ENCODE assay signal across 8 cellular contexts in the genomic region with DNA sequence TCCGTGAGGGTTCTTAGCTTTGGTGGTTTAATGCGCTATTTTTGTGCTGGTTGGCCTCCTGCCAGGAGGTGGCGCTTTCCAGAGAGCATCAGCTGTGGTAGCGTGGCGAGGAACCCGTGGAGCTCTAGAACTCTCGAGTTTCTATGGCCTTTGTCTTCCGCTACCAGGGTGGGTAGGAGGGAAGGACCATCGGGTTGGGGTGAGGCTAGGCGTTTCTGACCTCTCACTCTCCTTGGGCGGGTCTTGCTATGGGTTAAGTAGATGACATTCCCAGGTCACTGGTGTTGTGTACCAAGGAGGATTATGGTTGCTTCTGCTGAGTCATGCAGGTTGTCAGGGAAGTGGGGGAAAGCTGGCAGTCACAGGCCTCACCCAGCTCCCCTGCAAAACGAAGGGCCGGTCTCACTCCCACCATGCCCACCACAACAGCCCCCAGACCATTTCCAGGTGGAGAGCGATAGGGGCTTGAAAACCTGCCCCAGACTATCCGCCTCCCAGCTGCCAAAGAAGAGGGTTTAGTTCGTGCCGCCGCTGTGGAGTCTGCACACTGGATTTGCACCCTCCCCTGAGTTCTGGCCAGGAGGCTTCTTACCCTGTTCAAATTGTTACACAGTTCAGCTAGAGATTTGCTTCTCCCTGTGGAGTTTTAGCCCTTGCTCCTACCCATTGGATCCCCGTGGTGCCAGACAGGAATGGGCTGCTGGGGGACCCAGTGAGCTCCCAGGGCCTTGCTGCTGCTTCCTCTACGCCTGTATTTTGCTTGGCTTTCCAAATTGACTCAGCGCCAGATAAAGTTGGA. TPM values are rescaled to one million over a fixed set of nuclear protein-coding genes. Genes with fewer than 3 reads are reported as not detected.
DNase-seq lines count a peak whose midpoint lies in the region; ATAC-seq and TF ChIP-seq lines count a peak whose summit lies in the region.

No MANE protein-coding gene starts in this region.

- peak overlapping the region; percentile 69 for H3K27ac Mint-ChIP-seq in WTC11

- ATAC-seq in WTC11 (peak; percentile 98), GM21723 (IDR thresholded peaks at IDR 0.05; ENCODE audit: unreplicated experiment) (no peak)

- TF ChIP-seq CTCF in HEK293 (tag by site-specific recombination; IDR thresholded peaks at IDR 0.05): 0 out of 2 replicates have a peak, but pooled peaks have one; percentile 10
- no peak; the same call in 1 of the 2 replicates for TF ChIP-seq CTCF in WTC11 (IDR thresholded peaks at IDR 0.05)
- no peak for TF ChIP-seq CTCF in fibroblast of the aortic adventitia (IDR thresholded peaks at IDR 0.05; ENCODE audit: insufficient read depth, low read length)
- no peak for TF ChIP-seq CTCF in dorsolateral prefrontal cortex (IDR thresholded peaks at IDR 0.05 in 54 of 56, conservative IDR thresholded peaks at IDR 0.05 in 2 of 56; ENCODE audit: low read depth in 1 of 56, partially characterized antibody in 56 of 56)

- H3K27ac ChIP-seq in HEK293 (ENCODE audit: extremely low read depth, low read depth, low read length): no peak overlapping the region
- H3K27ac ChIP-seq in dorsolateral prefrontal cortex: no peak overlapping the region

- peaks cover 8% of the 10 kb centered on the region for H3K4me1 Mint-ChIP-seq in WTC11

- POLR2A ChIA-PET in HEK293 (lab: Yijun Ruan, JAX): no interaction called here
- POLR2A ChIA-PET in WTC11 (lab: Charles Lee): interaction anchor here (0.6 kb wide), 1 partner anchor 12 kb away, joined by 12 read pairs; no protein-coding TSS in a partner anchor

- H3K27me3 ChIP-seq in dorsolateral prefrontal cortex: no peaks in the 10 kb centered on the region

- CTCF ChIA-PET in HEK293 (lab: Yijun Ruan, JAX) (interaction anchor here (0.6 to 1.7 kb wide), 6 partner anchors 11 to 122 kb away, joined by 3 to 5 read pairs (median 4); no protein-coding TSS in a partner anchor), WTC11 (lab: Charles Lee) (interaction anchor here (0.5 to 5.0 kb wide), 26 partner anchors 10 to 777 kb away, joined by 3 to 46 read pairs (median 4); a partner anchor contains a TSS)

- H3K4me3 Mint-ChIP-seq in WTC11: peak overlapping the region; percentile 51

- no peak overlapping the region for H3K4me3 ChIP-seq in HEK293 (ENCODE audit: low read depth, low read length)
- no peak overlapping the region for H3K4me3 ChIP-seq in fibroblast of the aortic adventitia (ENCODE audit: low read depth, low read length)
- H3K4me3 ChIP-seq in dorsolateral prefrontal cortex: no peak overlapping the region

- peaks cover 7 to 9% of the 10 kb centered on the region in 2 experiments; a peak in 2 of 3 replicates for H3K36me3 ChIP-seq in HEK293 (ENCODE audit: control insufficient read depth in 2 of 2, insufficient read depth in 1 of 2, low read length in 2 of 2)

- DNase-seq in WTC11 (ENCODE audit: low spot score): peak; percentile 77
- DNase-seq in fibroblast of the aortic adventitia (ENCODE audit: low read depth): peak; percentile 51
- peak; percentile 26 to 45 for DNase-seq in stimulated activated CD4-positive, alpha-beta T cell treated with anti-CD3 and anti-CD28 coated beads, Interleukin-2, amount 100 ng/mL, for 24 hours
- no peak for DNase-seq in dorsolateral prefrontal cortex
- DNase-seq in AML-193 (lab: John Stamatoyannopoulos, UW): no peak
- DNase-seq in NCI-H1092 treated with DMSO at 0.1 percent for 48 hours (lab: John Stamatoyannopoulos, UW): no peak

- H3K27me3 Mint-ChIP-seq in WTC11 (ENCODE audit: low read depth): no peaks in the 10 kb centered on the region

- intact Hi-C loops in dorsolateral prefrontal cortex (cut with DNase I): no loop called here

- H3K9me3 Mint-ChIP-seq in WTC11: no peaks in the 10 kb centered on the region

- no peaks in the 10 kb centered on the region for H3K9me3 ChIP-seq in HEK293 (ENCODE audit: control insufficient read depth, insufficient read depth, low read depth, low read length)

- H3K36me3 Mint-ChIP-seq in WTC11: peaks cover 25% of the 10 kb centered on the region

- H3K4me1 ChIP-seq in HEK293 (ENCODE audit: control insufficient read depth, insufficient read depth, low read length): no peaks in the 10 kb centered on the region

TF ChIP-seq in HEK293, 187 proteins besides CTCF, POLR2A, EP300 and RAD21 (continues in another document):
- no peak for TF ChIP-seq ZNF19 (tag by site-specific recombination; IDR thresholded peaks at IDR 0.05; ENCODE audit: low read depth)
- TF ChIP-seq ZNF274 (IDR thresholded peaks at IDR 0.05; ENCODE audit: low read length): no peak
- no peak for TF ChIP-seq ZNF274 (tag by site-specific recombination; IDR thresholded peaks at IDR 0.05; ENCODE audit: borderline replicate concordance)
- TF ChIP-seq, protein P1, sequence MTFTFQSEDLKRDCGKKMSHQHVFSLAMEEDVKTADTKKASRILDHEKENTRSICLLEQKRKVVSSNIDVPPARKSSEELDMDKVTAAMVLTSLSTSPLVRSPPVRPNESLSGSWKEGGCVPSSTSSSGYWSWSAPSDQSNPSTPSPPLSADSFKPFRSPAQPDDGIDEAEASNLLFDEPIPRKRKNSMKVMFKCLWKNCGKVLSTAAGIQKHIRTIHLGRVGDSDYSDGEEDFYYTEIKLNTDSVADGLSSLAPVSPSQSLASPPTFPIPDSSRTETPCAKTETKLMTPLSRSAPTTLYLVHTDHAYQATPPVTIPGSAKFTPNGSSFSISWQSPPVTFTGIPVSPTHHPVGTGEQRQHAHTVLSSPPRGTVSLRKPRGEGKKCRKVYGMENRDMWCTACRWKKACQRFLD (tag by site-specific recombination; IDR thresholded peaks at IDR 0.05): no peak
- no peak for TF ChIP-seq ZNF16 (tag by site-specific recombination; IDR thresholded peaks at IDR 0.05; ENCODE audit: low read depth)
- no peak for TF ChIP-seq KLF16 (tag by site-specific recombination; IDR thresholded peaks at IDR 0.05)
- no peak for TF ChIP-seq ZNF324 (tag by site-specific recombination; IDR thresholded peaks at IDR 0.05)
- TF ChIP-seq, protein P2, sequence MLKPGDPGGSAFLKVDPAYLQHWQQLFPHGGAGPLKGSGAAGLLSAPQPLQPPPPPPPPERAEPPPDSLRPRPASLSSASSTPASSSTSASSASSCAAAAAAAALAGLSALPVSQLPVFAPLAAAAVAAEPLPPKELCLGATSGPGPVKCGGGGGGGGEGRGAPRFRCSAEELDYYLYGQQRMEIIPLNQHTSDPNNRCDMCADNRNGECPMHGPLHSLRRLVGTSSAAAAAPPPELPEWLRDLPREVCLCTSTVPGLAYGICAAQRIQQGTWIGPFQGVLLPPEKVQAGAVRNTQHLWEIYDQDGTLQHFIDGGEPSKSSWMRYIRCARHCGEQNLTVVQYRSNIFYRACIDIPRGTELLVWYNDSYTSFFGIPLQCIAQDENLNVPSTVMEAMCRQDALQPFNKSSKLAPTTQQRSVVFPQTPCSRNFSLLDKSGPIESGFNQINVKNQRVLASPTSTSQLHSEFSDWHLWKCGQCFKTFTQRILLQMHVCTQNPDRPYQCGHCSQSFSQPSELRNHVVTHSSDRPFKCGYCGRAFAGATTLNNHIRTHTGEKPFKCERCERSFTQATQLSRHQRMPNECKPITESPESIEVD (tag by site-specific recombination; IDR thresholded peaks at IDR 0.05): no peak
- TF ChIP-seq ZNF184 (tag by site-specific recombination; IDR thresholded peaks at IDR 0.05): no peak
- TF ChIP-seq ZNF366 (tag by site-specific recombination; conservative IDR thresholded peaks at IDR 0.05): no peak

TF ChIP-seq in WTC11, 78 proteins besides CTCF, POLR2A, EP300 and RAD21:
- TF ChIP-seq RELA (CRISPR knock-in tag; IDR thresholded peaks at IDR 0.05; ENCODE audit: borderline replicate concordance) (no peak), NFE2L1 (CRISPR knock-in tag; IDR thresholded peaks at IDR 0.05) (peak; percentile 87), HMGA2 (CRISPR knock-in tag; IDR thresholded peaks at IDR 0.05) (no peak)
- TF ChIP-seq, protein P3, sequence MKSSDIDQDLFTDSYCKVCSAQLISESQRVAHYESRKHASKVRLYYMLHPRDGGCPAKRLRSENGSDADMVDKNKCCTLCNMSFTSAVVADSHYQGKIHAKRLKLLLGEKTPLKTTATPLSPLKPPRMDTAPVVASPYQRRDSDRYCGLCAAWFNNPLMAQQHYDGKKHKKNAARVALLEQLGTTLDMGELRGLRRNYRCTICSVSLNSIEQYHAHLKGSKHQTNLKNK (CRISPR knock-in tag; IDR thresholded peaks at IDR 0.05): no peak

RNA-seq across cellular contexts. Expression of a gene that starts 21.9 kb away (rescaled TPM):
- total RNA-seq in WTC11 (2021): 27.7 to 46.8 TPM (median 41.7 TPM) in 3 replicates
- 0.98 and 2.3 TPM in 2 replicates for total RNA-seq in fibroblast of the aortic adventitia (ENCODE audit: low replicate concordance)
- 10 to 100 TPM; 30.4 to 86.7 (median 60.1) TPM for total RNA-seq in dorsolateral prefrontal cortex

RNA-seq across cellular contexts. Expression of a gene that starts 22.1 kb away (rescaled TPM):
- total RNA-seq in WTC11 (2021): 42.1 to 46.1 TPM (median 43.7 TPM) in 3 replicates
- total RNA-seq in fibroblast of the aortic adventitia (ENCODE audit: low replicate concordance): 7.0 and 24.4 TPM in 2 replicates
- 10 to 100 TPM; 30.7 to 74.8 (median 44.1) TPM for total RNA-seq in dorsolateral prefrontal cortex

Comparison
In these comparisons a context has a peak if more than half of its experiments do, and no peak if none do; other contexts are left out.
1. DNase-seq: peak in WTC11 (single experiment), fibroblast of the aortic adventitia (single experiment) and stimulated activated CD4-positive, alpha-beta T cell treated with anti-CD3 and anti-CD28 coated beads, Interleukin-2, amount 100 ng/mL, for 24 hours (2 of 2); none in dorsolateral prefrontal cortex (0 of 10), AML-193 (0 of 2) and NCI-H1092 treated with DMSO at 0.1 percent for 48 hours (single experiment).